In genomic region chr1:115373305-115373704, GRCh38 we compare ENCODE assay signal across 1 cellular context.
TF ChIP-seq lines count a peak whose summit lies in the region.

No MANE protein-coding gene starts in this region.

TF ChIP-seq in K562, 482 proteins besides CTCF, POLR2A, EP300 and RAD21 (continued from another document):
- no peak for TF ChIP-seq GTF2B (IDR thresholded peaks at IDR 0.05; ENCODE audit: extremely low read depth, insufficient read length)
